In the genomic region with DNA sequence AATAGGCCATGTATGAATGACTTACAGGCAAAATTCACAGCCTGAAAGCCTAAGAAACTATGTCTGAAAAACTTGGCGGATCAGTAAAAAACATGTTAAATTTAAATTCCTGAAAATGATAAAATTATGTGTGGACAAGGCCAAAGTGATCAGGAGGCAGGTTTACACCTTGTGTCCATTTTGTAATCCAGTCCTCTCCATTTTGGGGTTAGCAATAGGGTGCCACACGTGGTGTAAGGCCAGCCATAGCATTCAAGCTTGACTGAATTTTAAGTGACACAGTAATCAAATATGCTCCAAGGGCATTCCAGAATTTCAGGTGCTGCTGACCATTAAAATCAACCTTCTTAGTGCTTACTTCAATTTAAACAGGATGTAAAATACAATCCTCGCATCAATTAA, we compare ENCODE assay signal across 13 cellular contexts. TPM values are rescaled to one million over a fixed set of nuclear protein-coding genes. Genes with fewer than 3 reads are reported as not detected.
DNase-seq lines count a peak whose midpoint lies in the region; ATAC-seq, FAIRE-seq and TF ChIP-seq lines count a peak whose summit lies in the region.
"Had no signal": no experiment of that assay in that cellular context is flagged by ENCODE, and none has a peak within 500 bp of the region (broad histone marks: within the 10 kb centered on the region; RNA-seq: fewer than 3 reads in every experiment).

No MANE protein-coding gene starts in this region.

- no peaks in the 10 kb centered on the region for H3K9me3 ChIP-seq in K562 (replicated peaks; ENCODE audit: control insufficient read depth, insufficient read depth, low read depth, low read length)
- no peaks in the 10 kb centered on the region for H3K9me3 ChIP-seq in liver (ENCODE audit: control insufficient read depth in 4 of 4, low read length in 3 of 4)
- H3K9me3 ChIP-seq in upper lobe of left lung = no peaks in the 10 kb centered on the region
- H3K9me3 ChIP-seq: uterus had no signal

- TF ChIP-seq POLR2A in K562 (conservative IDR thresholded peaks at IDR 0.05) = peak; percentile 50
- TF ChIP-seq POLR2A in upper lobe of left lung (IDR thresholded peaks at IDR 0.05) = no peak

- no peaks in the 10 kb centered on the region for H3K9me1 ChIP-seq in K562 (ENCODE audit: control insufficient read depth, insufficient read depth, low read length)

- CTCF ChIA-PET in K562 (lab: Yijun Ruan, JAX; ENCODE audit: low intra/inter-chr PET ratio) = no interaction called here

- BruUV-seq in K562 (replicated peaks; lab: Mats Ljungman, UMichigan) = no TSS peak

- FAIRE-seq in K562 (lab: Jason Lieb, UNC) = peak; percentile 75

- no peaks in the 10 kb centered on the region for H3K27me3 Mint-ChIP-seq in activated T-cell treated with anti-CD3 and anti-CD28 coated beads, Interleukin-2, amount 50 U/mL, for 72 hours (ENCODE audit: low read depth)
- H3K27me3 Mint-ChIP-seq: activated CD4-positive, alpha-beta T cell treated with anti-CD3 and anti-CD28 coated beads for 36 hours had no signal

- peak overlapping the region; percentile 13 to 67 for H3K4me3 Mint-ChIP-seq in activated T-cell treated with anti-CD3 and anti-CD28 coated beads, Interleukin-2, amount 50 U/mL, for 72 hours
- H3K4me3 Mint-ChIP-seq: activated CD4-positive, alpha-beta T cell treated with anti-CD3 and anti-CD28 coated beads for 36 hours had no signal

- peak overlapping the region; percentile 59 for H3K27ac ChIP-seq in K562 (ENCODE audit: extremely low read depth, low read depth, low read length)
- no peak overlapping the region for H3K27ac ChIP-seq in liver (ENCODE audit: low read depth in 1 of 2, low read length in 2 of 2)
- peak overlapping the region in 1 of 4 donors; percentile 35 for H3K27ac ChIP-seq in upper lobe of left lung
- H3K27ac ChIP-seq: uterus had no signal

- H3K36me3 Mint-ChIP-seq in activated T-cell treated with anti-CD3 and anti-CD28 coated beads, Interleukin-2, amount 50 U/mL, for 72 hours (ENCODE audit: insufficient read depth in 2 of 2) = peaks cover 0 to 2% of the 10 kb centered on the region in 2 donors

- no peak for TF ChIP-seq RAD21 in K562 (CRISPR knock-in tag; conservative IDR thresholded peaks at IDR 0.05 in 1 of 2, IDR thresholded peaks at IDR 0.05 in 1 of 2)
- TF ChIP-seq RAD21 in liver (IDR thresholded peaks at IDR 0.05) = no peak

- TF ChIP-seq CTCF in K562 (IDR thresholded peaks at IDR 0.05 in 2 of 3, conservative IDR thresholded peaks at IDR 0.05 in 1 of 3; ENCODE audit: insufficient read depth in 2 of 3, low read depth in 1 of 3, low read length in 3 of 3) (no peak), liver (IDR thresholded peaks at IDR 0.05; ENCODE audit: low read depth, low read length, missing input control) (no peak), upper lobe of left lung (IDR thresholded peaks at IDR 0.05) (no peak)

- peak overlapping the region; percentile 32 for H3K4me2 ChIP-seq in K562 (ENCODE audit: insufficient read depth, low read length)

- in situ Hi-C loops in K562 (cut with MboI) = no loop called here

- H2AFZ ChIP-seq in K562 (ENCODE audit: low read depth, low read length) = peak overlapping the region; percentile 73

- POLR2A ChIA-PET in K562 (lab: Yijun Ruan, JAX) = interaction anchor here (0.9 to 5.8 kb wide), 11 partner anchors 12 to 100 kb away, joined by 3 to 79 read pairs (median 6); a partner anchor contains a TSS

- TF ChIP-seq EP300 in K562 (IDR thresholded peaks at IDR 0.05; ENCODE audit: low read length) (no peak), upper lobe of left lung (IDR thresholded peaks at IDR 0.05) (no peak)

- 36% methylated on average over 3 of the region's 3 CpGs for WGBS in K562 (ENCODE audit: insufficient coverage, low coverage, missing lambda C conversion rate)
- 68% methylated on average over 3 of the region's 3 CpGs for WGBS in liver
- 55 to 65% methylated on average over 3 of the region's 3 CpGs for WGBS in upper lobe of left lung, 2 donors

- H3K9ac ChIP-seq in K562 (ENCODE audit: insufficient read depth in 1 of 2, low read depth in 2 of 2, low read length in 2 of 2) (peak overlapping the region in 1 of 2 experiments; percentile 59; a peak in 2 of 4 replicates), liver (ENCODE audit: low read depth in 1 of 2, low read length in 2 of 2) (peak overlapping the region in 1 of 2 donors; percentile 41)

- H3K4me3 ChIP-seq in K562 (0 out of 2 replicates have a peak overlapping the region, but pooled peaks have one; percentile 1), liver (ENCODE audit: low read depth in 1 of 3, low read length in 3 of 3) (peak overlapping the region in 2 of 3 donors; percentile 15 to 20), upper lobe of left lung (peak overlapping the region in 3 of 4 donors; percentile 33 to 45 (median 41))
- H3K4me3 ChIP-seq: uterus had no signal

- DNase-seq in activated T-cell treated with anti-CD3 and anti-CD28 coated beads, Interleukin-2, amount 50 U/mL, for 72 hours = no peak
- DNase-seq in activated T-cell treated with anti-CD3 and anti-CD28 coated beads, Interleukin-2, amount 50 U/mL, for 1 hour = no peak
- DNase-seq in K562 (ENCODE audit: extremely low read depth in 1 of 4, low spot score in 3 of 4) = peak in 2 of 4 experiments; percentile 27 to 69
- peak in 1 of 2 donors; percentile 24 for DNase-seq in upper lobe of left lung
- DNase-seq in NCI-H187 (lab: John Stamatoyannopoulos, UW) = no peak
- DNase-seq in NCI-H748 treated with DMSO at 0.1 percent for 48 hours (lab: John Stamatoyannopoulos, UW) = no peak
- DNase-seq: activated gamma-delta T cell, NCI-H1694 treated with DMSO at 0.1 percent for 48 hours, SW 1271, uterus had no signal

- peaks cover 4 to 11% of the 10 kb centered on the region in 2 experiments; a peak in 4 of 5 replicates for H3K4me1 ChIP-seq in K562 (replicated peaks in 1 of 2; ENCODE audit: control insufficient read depth in 2 of 2, insufficient read depth in 2 of 2, low read length in 2 of 2)
- peaks cover 0 to 43% (median 31%) of the 10 kb centered on the region in 4 donors for H3K4me1 ChIP-seq in liver (ENCODE audit: control insufficient read depth in 4 of 4, insufficient read depth in 4 of 4, low read length in 3 of 4)
- H3K4me1 ChIP-seq in upper lobe of left lung = peaks cover 0 to 8% (median 4%) of the 10 kb centered on the region in 4 donors
- H3K4me1 ChIP-seq: uterus had no signal

- no peaks in the 10 kb centered on the region for H4K20me1 ChIP-seq in K562 (replicated peaks; ENCODE audit: control insufficient read depth, insufficient read depth, low read length)

- peaks cover 68% of the 10 kb centered on the region for H3K4me1 Mint-ChIP-seq in activated T-cell treated with anti-CD3 and anti-CD28 coated beads, Interleukin-2, amount 50 U/mL, for 72 hours (ENCODE audit: low read depth)

- peaks cover 53% of the 10 kb centered on the region for H3K79me2 ChIP-seq in K562 (ENCODE audit: control insufficient read depth, insufficient read depth, low read length)

- H3K36me3 ChIP-seq in K562 (ENCODE audit: control insufficient read depth, insufficient read depth, low read length) (no peaks in the 10 kb centered on the region), liver (ENCODE audit: control insufficient read depth in 4 of 4, insufficient read depth in 3 of 4, low read depth in 1 of 4, low read length in 3 of 4) (no peaks in the 10 kb centered on the region), upper lobe of left lung (no peaks in the 10 kb centered on the region)
- H3K36me3 ChIP-seq: uterus had no signal

- intact Hi-C loops in K562 (cut with micrococcal nuclease) = no loop called here

- ATAC-seq in activated T-cell treated with anti-CD3 and anti-CD28 coated beads, Interleukin-2, amount 50 U/mL, for 72 hours (replicated peaks in 1 of 2) = no peak
- ATAC-seq in K562 (peak; percentile 66), upper lobe of left lung (ENCODE audit: low FRiP score in 2 of 2) (no peak), HG03565 (IDR thresholded peaks at IDR 0.05; ENCODE audit: unreplicated experiment) (no peak)
- ATAC-seq: activated CD4-positive, alpha-beta T cell treated with anti-CD3 and anti-CD28 coated beads for 36 hours had no signal

- H3K27ac Mint-ChIP-seq in activated T-cell treated with anti-CD3 and anti-CD28 coated beads, Interleukin-2, amount 50 U/mL, for 72 hours = no peak overlapping the region

- H3K27me3 ChIP-seq in K562 (ENCODE audit: control insufficient read depth in 2 of 2, insufficient read depth in 2 of 2, low read length in 2 of 2) (no peaks in the 10 kb centered on the region), liver (ENCODE audit: control insufficient read depth in 4 of 4, insufficient read depth in 4 of 4, low read length in 3 of 4) (no peaks in the 10 kb centered on the region), upper lobe of left lung (no peaks in the 10 kb centered on the region)
- H3K27me3 ChIP-seq: uterus had no signal

- no peaks in the 10 kb centered on the region for H3K9me3 Mint-ChIP-seq in activated T-cell treated with anti-CD3 and anti-CD28 coated beads, Interleukin-2, amount 50 U/mL, for 72 hours

TF ChIP-seq in K562, 482 proteins besides CTCF, POLR2A, EP300 and RAD21 (continues in another document):
- TF ChIP-seq PHF8 (IDR thresholded peaks at IDR 0.05; ENCODE audit: borderline replicate concordance, low read length) (no peak), SPI1 (IDR thresholded peaks at IDR 0.05; ENCODE audit: borderline replicate concordance, low read depth, low read length) (no peak)

TF ChIP-seq in liver, 16 proteins besides CTCF, POLR2A, EP300 and RAD21 (continues in another document):
- no peak for TF ChIP-seq JUND (IDR thresholded peaks at IDR 0.05)
- no peak for TF ChIP-seq EGR1 (IDR thresholded peaks at IDR 0.05; ENCODE audit: low read depth in 2 of 2)
- no peak for TF ChIP-seq NR2F2 (IDR thresholded peaks at IDR 0.05)

RNA-seq across cellular contexts. Expression of a gene that starts 2.7 kb away (rescaled TPM):
- 1 to 10 TPM; 2.6 to 3.4 TPM for total RNA-seq in activated T-cell treated with anti-CD3 and anti-CD28 coated beads, Interleukin-2, amount 50 U/mL, for 72 hours
- total RNA-seq in K562 (2011; cell fraction: chromatin; rRNA removed; ENCODE audit: low replicate concordance) = 8.4 and 9.4 TPM in 2 replicates
- 5.0 and 6.2 TPM in 2 replicates for total RNA-seq in K562 (2011; cell fraction: nucleolus; rRNA removed)
- 7.3 and 9.5 TPM in 2 replicates for total RNA-seq in K562 (2011; cell fraction: nucleoplasm; rRNA removed)
- total RNA-seq in K562 (2014; rRNA removed) = 1.5 and 2.0 TPM in 2 replicates
- 1.5 TPM in 2 replicates for total RNA-seq in K562 (2014; rRNA removed; fragmentation: Illumina TruSeq; extraction: Trizol)
- 1.2 TPM in 2 replicates for total RNA-seq in K562 (2015; rRNA removed; fragmentation: Illumina TruSeq; extraction: Trizol)
- total RNA-seq in K562 (2021) = 2.3 and 2.7 TPM in 2 replicates
- polyA plus RNA-seq in K562 (2011; rRNA removed) = 0.75 and 1.2 TPM in 2 replicates
- 0.47 and 0.79 TPM in 2 replicates for polyA plus RNA-seq in K562 (2011; cell fraction: cytosol; rRNA removed)
- polyA plus RNA-seq in K562 (2011; cell fraction: nucleus; rRNA removed) = 2.0 and 2.8 TPM in 2 replicates
- polyA plus RNA-seq in K562 (2012) = 2.6 and 3.4 TPM in 2 replicates
- polyA plus RNA-seq in K562 (2014; fragmentation: Illumina TruSeq; extraction: Trizol) = 1.7 and 2.1 TPM in 2 replicates
- polyA plus RNA-seq in K562 (2014; fragmentation: Nextera tagmentation; extraction: Ambion mirVana) = under 1 TPM; 0.29 to 0.51 TPM
- polyA plus RNA-seq in K562 (2014; rRNA removed) = 1.4 TPM in 2 replicates
- 1.1 and 3.1 TPM in 2 replicates for polyA minus RNA-seq in K562 (2011; rRNA and poly(A)+ RNA removed)
- polyA minus RNA-seq in K562 (2011; cell fraction: cytosol; rRNA and poly(A)+ RNA removed) = 0.29 and 2.1 TPM in 2 replicates
- 0.89 and 1.3 TPM in 2 replicates for polyA minus RNA-seq in K562 (2011; cell fraction: nucleus; rRNA and poly(A)+ RNA removed)
- 1 to 10 TPM; 4.5 to 8.4 TPM for total RNA-seq in liver
- 1 to 10 TPM; 4.1 to 5.8 TPM for polyA plus RNA-seq in liver
- 10 to 100 TPM in 4 of 6 donors, 1 to 10 TPM in 2; 8.5 to 22.0 (median 13.0) TPM for total RNA-seq in upper lobe of left lung
